Comparison of ENCODE assay signal across 8 cellular contexts in genomic region chr16:67030221-67030962, GRCh38. TPM values are rescaled to one million over a fixed set of nuclear protein-coding genes. Genes with fewer than 3 reads are reported as not detected.
DNase-seq lines count a peak whose midpoint lies in the region; ATAC-seq and TF ChIP-seq lines count a peak whose summit lies in the region.

No MANE protein-coding gene starts in this region.

- H3K4me3 Mint-ChIP-seq in activated T-cell treated with anti-CD3 and anti-CD28 coated beads, Interleukin-2, amount 50 U/mL, for 24 hours: peak overlapping the region; percentile 91

- peak overlapping the region; percentile 90 for H3K27ac Mint-ChIP-seq in activated T-cell treated with anti-CD3 and anti-CD28 coated beads, Interleukin-2, amount 50 U/mL, for 24 hours

- H3K9me3 ChIP-seq in right lobe of liver: no peaks in the 10 kb centered on the region
- no peaks in the 10 kb centered on the region for H3K9me3 ChIP-seq in tibial artery

- no peaks in the 10 kb centered on the region for H3K36me3 ChIP-seq in right lobe of liver
- peaks cover 0 to 7% (median 0%) of the 10 kb centered on the region in 3 donors for H3K36me3 ChIP-seq in tibial artery

- peaks cover 0 to 15% (median 6%) of the 10 kb centered on the region in 4 donors for H3K4me1 ChIP-seq in right lobe of liver
- peaks cover 0 to 44% (median 20%) of the 10 kb centered on the region in 4 donors for H3K4me1 ChIP-seq in tibial artery

- H3K4me1 Mint-ChIP-seq in activated T-cell treated with anti-CD3 and anti-CD28 coated beads, Interleukin-2, amount 50 U/mL, for 24 hours (ENCODE audit: low read depth): peaks cover 61% of the 10 kb centered on the region

- intact Hi-C loops in right lobe of liver (cut with DNase I) (no loop called here), tibial artery (cut with DNase I; ENCODE audit: low total_unique reads) (no loop called here)

- H3K27me3 ChIP-seq in right lobe of liver (no peaks in the 10 kb centered on the region), tibial artery (no peaks in the 10 kb centered on the region)

- H3K9me3 Mint-ChIP-seq in activated T-cell treated with anti-CD3 and anti-CD28 coated beads, Interleukin-2, amount 50 U/mL, for 24 hours: no peaks in the 10 kb centered on the region

- ATAC-seq in right lobe of liver (no peak), HG02884 (IDR thresholded peaks at IDR 0.05; ENCODE audit: unreplicated experiment) (no peak), HG03378 (IDR thresholded peaks at IDR 0.05; ENCODE audit: unreplicated experiment) (no peak), GM21423 (IDR thresholded peaks at IDR 0.05; ENCODE audit: unreplicated experiment) (no peak)

- peak; percentile 26 for DNase-seq in activated T-cell treated with anti-CD3 and anti-CD28 coated beads, Interleukin-2, amount 50 U/mL, for 24 hours
- DNase-seq in activated T-cell treated with anti-CD3 and anti-CD28 coated beads for 4 hours: no peak
- DNase-seq in right lobe of liver: peak in 1 of 3 donors; percentile 25
- DNase-seq in tibial artery: peak in 1 of 2 donors; percentile 51

- TF ChIP-seq CTCF in right lobe of liver (IDR thresholded peaks at IDR 0.05) (no peak), tibial artery (IDR thresholded peaks at IDR 0.05) (no peak)

- H3K27ac ChIP-seq in angular gyrus (ENCODE audit: low read depth, low read length) (peak overlapping the region; percentile 88), right lobe of liver (peak overlapping the region in 2 of 3 donors; percentile 92 to 95), tibial artery (peak overlapping the region; percentile 95 to 97)

- H3K4me3 ChIP-seq in right lobe of liver (peak overlapping the region; percentile 82 to 89 (median 89)), tibial artery (peak overlapping the region; percentile 75 to 85)

- TF ChIP-seq POLR2A in right lobe of liver (IDR thresholded peaks at IDR 0.05): no peak

- H3K27me3 Mint-ChIP-seq in activated T-cell treated with anti-CD3 and anti-CD28 coated beads, Interleukin-2, amount 50 U/mL, for 24 hours: no peaks in the 10 kb centered on the region

- peaks cover 56% of the 10 kb centered on the region for H3K36me3 Mint-ChIP-seq in activated T-cell treated with anti-CD3 and anti-CD28 coated beads, Interleukin-2, amount 50 U/mL, for 24 hours (ENCODE audit: low read depth)

- 30% methylated on average over 18 of the region's 18 CpGs for WGBS in right lobe of liver (ENCODE audit: insufficient coverage, low coverage, low lambda C conversion rate, missing lambda C conversion rate)

RNA-seq across cellular contexts. Expression of gene CBFB, which starts 1.4 kb away (rescaled TPM):
- total RNA-seq in right lobe of liver: 10 to 100 TPM in 5 of 6 experiments, 1 to 10 TPM in 1; 7.9 to 23.3 (median 18.9) TPM

RNA-seq across cellular contexts. Expression of gene CES4A, which starts 42.0 kb away (rescaled TPM):
- 10 to 100 TPM in 4 of 6 experiments, 1 to 10 TPM in 2; 5.2 to 54.7 (median 15.3) TPM for total RNA-seq in right lobe of liver
